Comparison of ENCODE assay signal across 9 cellular contexts in the genomic region with DNA sequence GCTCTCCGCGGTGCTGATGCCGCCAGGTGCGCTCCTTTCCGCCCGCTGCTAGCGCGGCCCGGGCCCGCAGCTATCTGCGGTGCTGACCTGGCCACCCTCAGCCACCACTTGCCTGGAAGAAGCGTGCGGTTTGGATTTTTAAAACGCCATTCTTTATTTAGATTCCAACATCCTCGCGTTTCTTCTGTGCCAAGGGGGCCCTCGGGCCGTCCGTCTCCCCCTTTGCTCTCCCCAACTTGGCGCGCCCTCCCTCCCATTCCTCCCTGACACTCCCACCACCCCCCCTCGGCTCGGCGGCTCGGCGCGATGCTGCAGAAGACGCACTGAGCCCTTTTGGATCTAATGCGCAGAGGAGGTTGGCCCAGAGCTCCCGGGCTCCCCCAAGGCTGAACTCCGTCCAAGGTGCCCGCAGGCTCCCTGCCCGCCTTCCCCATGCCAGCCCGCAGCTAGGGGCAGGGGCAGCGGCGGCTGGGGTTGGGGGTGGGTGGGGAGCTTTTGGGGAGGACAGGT. TPM values are rescaled to one million over a fixed set of nuclear protein-coding genes. Genes with fewer than 3 reads are reported as not detected.
DNase-seq lines count a peak whose midpoint lies in the region; ATAC-seq, FAIRE-seq and TF ChIP-seq lines count a peak whose summit lies in the region.
"Had no signal": no experiment of that assay in that cellular context is flagged by ENCODE, and none has a peak within 500 bp of the region (broad histone marks: within the 10 kb centered on the region; RNA-seq: fewer than 3 reads in every experiment).

A gene (plus strand): TSS at position 331 of the 510 bp plus-strand sequence. CDS start 192 bp downstream, outside the sequence.

- CTCF ChIA-PET in AG04449 (lab: Yijun Ruan, JAX) = interaction anchor here (1.5 kb wide), 1 partner anchor 70 kb away, joined by 3 read pairs; no protein-coding TSS in a partner anchor

- POLR2A ChIA-PET in AG04449 (lab: Yijun Ruan, JAX) = no interaction called here

- H3K4me3 ChIP-seq in AG04449 (ENCODE audit: low read depth, low read length) (peak within 1 kb of the TSS; percentile 34), HFF-Myc (replicated peaks; ENCODE audit: low read depth, low read length) (peak within 1 kb of the TSS; percentile 20; the same call in 1 of the 2 replicates), bronchial epithelial cell (ENCODE audit: low read depth, low read length) (peak within 1 kb of the TSS; percentile 6), muscle layer of duodenum (ENCODE audit: low read depth in 1 of 2, low read length in 2 of 2) (peak within 1 kb of the TSS; percentile 42 to 65)
- H3K4me3 ChIP-seq: SK-N-MC had no signal

- ATAC-seq in HG03342 (IDR thresholded peaks at IDR 0.05; ENCODE audit: unreplicated experiment) = no peak

- H3K36me3 ChIP-seq in bronchial epithelial cell (ENCODE audit: control insufficient read depth, insufficient read depth, low read length) = no peaks in the 10 kb centered on the region
- H3K36me3 ChIP-seq in muscle layer of duodenum (ENCODE audit: control insufficient read depth in 1 of 2, insufficient read depth in 2 of 2, low read length in 2 of 2) = no peaks in the 10 kb centered on the region

- H3K27me3 ChIP-seq in bronchial epithelial cell (ENCODE audit: control insufficient read depth, insufficient read depth, low read length) (peaks cover 83% of the 10 kb centered on the region), muscle layer of duodenum (ENCODE audit: low read depth, low read length) (peaks cover 78% of the 10 kb centered on the region)

- H3K9me3 ChIP-seq in muscle layer of duodenum (ENCODE audit: control insufficient read depth in 1 of 2, low read length in 2 of 2) = no peaks in the 10 kb centered on the region

- no peak within 1 kb of the TSS for H3K27ac ChIP-seq in muscle layer of duodenum (ENCODE audit: low read length)
- H3K27ac ChIP-seq: SK-N-MC had no signal

- peaks cover 0 to 20% of the 10 kb centered on the region in 2 donors for H3K4me1 ChIP-seq in muscle layer of duodenum (ENCODE audit: control insufficient read depth in 1 of 2, insufficient read depth in 2 of 2, low read length in 2 of 2)

- DNase-seq in AG04449 (ENCODE audit: low read depth, low spot score) = no peak
- DNase-seq in HFF-Myc (ENCODE audit: extremely low read depth, low read depth) = no peak
- DNase-seq in bronchial epithelial cell (ENCODE audit: low read depth) = no peak
- DNase-seq in A172 (ENCODE audit: low spot score) = no peak
- DNase-seq in ureter (ENCODE audit: low spot score) = no peak
- DNase-seq in activated CD4-positive, alpha-beta T cell treated with anti-CD3 and anti-CD28 coated beads for 48 hours = no peak

- no peak for TF ChIP-seq CTCF in AG04449 (IDR thresholded peaks at IDR 0.05; ENCODE audit: insufficient read depth, low read length, missing control alignments)
- TF ChIP-seq CTCF in HFF-Myc (IDR thresholded peaks at IDR 0.05; ENCODE audit: low read depth, low read length, missing control alignments) = no peak
- TF ChIP-seq CTCF in bronchial epithelial cell (IDR thresholded peaks at IDR 0.05; ENCODE audit: insufficient read depth, low read length, severe bottlenecking) = no peak

- no peak for FAIRE-seq in bronchial epithelial cell (lab: Jason Lieb, UNC)

RNA-seq across cellular contexts. Expression of the gene that starts here (rescaled TPM):
- total RNA-seq in bronchial epithelial cell = not detected in 2 replicates
- not detected in 2 replicates for total RNA-seq in A172 (2014; rRNA removed; shearing (Covaris generic))
- total RNA-seq in ureter = not detected
